ENCODE assay signal across 9 cellular contexts in genomic region chr12:121005346-121005815, GRCh38. TPM values are rescaled to one million over a fixed set of nuclear protein-coding genes. Genes with fewer than 3 reads are reported as not detected.
DNase-seq lines count a peak whose midpoint lies in the region; ATAC-seq and TF ChIP-seq lines count a peak whose summit lies in the region.
"Had no signal": no experiment of that assay in that cellular context is flagged by ENCODE, and none has a peak within 500 bp of the region (broad histone marks: within the 10 kb centered on the region; RNA-seq: fewer than 3 reads in every experiment).

No MANE protein-coding gene starts in this region.

- H3K4me1 Mint-ChIP-seq in Calu3 (ENCODE audit: low read depth, unreplicated experiment): peaks cover 31% of the 10 kb centered on the region

- H3K9me3 ChIP-seq in SU-DHL-6 (ENCODE audit: insufficient read depth, low read length): no peaks in the 10 kb centered on the region
- H3K9me3 ChIP-seq in body of pancreas: no peaks in the 10 kb centered on the region
- H3K9me3 ChIP-seq in upper lobe of right lung: no peaks in the 10 kb centered on the region
- H3K9me3 ChIP-seq: SJSA1 had no signal

- H3K9me2 ChIP-seq in SU-DHL-6 (replicated peaks; ENCODE audit: insufficient read depth, low read length): no peaks in the 10 kb centered on the region

- no peaks in the 10 kb centered on the region for H3F3A ChIP-seq in SU-DHL-6 (ENCODE audit: insufficient read depth)

- DNase-seq in Calu3 (peak; percentile 75), HuH-7 (ENCODE audit: low spot score) (peak; percentile 59), body of pancreas (peak; percentile 36 to 54 (median 48)), mesendoderm (peak; percentile 83), upper lobe of right lung (no peak), Right ventricle myocardium superior (no peak)

- no TSS peak for BruUV-seq in Calu3 (replicated peaks; lab: Mats Ljungman, UMichigan)

- 60 to 69% methylated on average over 5 to 8 of the region's 9 CpGs for WGBS in body of pancreas, 2 donors
- WGBS in mesendoderm (ENCODE audit: extremely low coverage, insufficient coverage, low lambda C conversion rate): no CpG with 5 or more reads among the region's 9 CpGs

- CTCF ChIA-PET in Calu3 (lab: Charles Lee): interaction anchor here (0.6 to 2.5 kb wide), 7 partner anchors 21 to 445 kb away, joined by 3 to 24 read pairs (median 5); partner anchors contain the start of gene HNF1A

- no peak overlapping the region for H4K8ac ChIP-seq in mesendoderm (ENCODE audit: low read depth, low read length)

- no peak overlapping the region for H3K56ac ChIP-seq in mesendoderm (ENCODE audit: low read length)

- H3K79me1 ChIP-seq in mesendoderm (ENCODE audit: low read length): no peaks in the 10 kb centered on the region

- no peaks in the 10 kb centered on the region for H4K20me1 ChIP-seq in SU-DHL-6 (ENCODE audit: low read depth, low read length)

- no peak overlapping the region for H3K4me3 Mint-ChIP-seq in Calu3 (ENCODE audit: low read depth, unreplicated experiment)

- no peak overlapping the region for H3K4me3 ChIP-seq in SU-DHL-6 (ENCODE audit: insufficient read depth, low read length, poor library complexity, severe bottlenecking)
- H3K4me3 ChIP-seq in body of pancreas: no peak overlapping the region
- H3K4me3 ChIP-seq in mesendoderm (ENCODE audit: low read length): no peak overlapping the region
- no peak overlapping the region for H3K4me3 ChIP-seq in upper lobe of right lung
- H3K4me3 ChIP-seq: SJSA1 had no signal

- no peak overlapping the region for H2AFZ ChIP-seq in SU-DHL-6 (ENCODE audit: low read depth, low read length, severe bottlenecking)

- H3K4me2 ChIP-seq in SU-DHL-6 (ENCODE audit: low read depth, low read length, poor library complexity, severe bottlenecking) (no peak overlapping the region), mesendoderm (ENCODE audit: low read length) (no peak overlapping the region)

- H3K23ac ChIP-seq in mesendoderm (ENCODE audit: low read length): no peak overlapping the region

- H3K27ac ChIP-seq in SU-DHL-6 (ENCODE audit: low read depth, low read length) (no peak overlapping the region), body of pancreas (no peak overlapping the region), mesendoderm (ENCODE audit: low read depth, low read length) (no peak overlapping the region), upper lobe of right lung (no peak overlapping the region)
- H3K27ac ChIP-seq: SJSA1 had no signal

- no peak overlapping the region for H2BK120ac ChIP-seq in mesendoderm (ENCODE audit: low read depth, low read length)

- ATAC-seq in body of pancreas (no peak), upper lobe of right lung (peak; percentile 66), Right ventricle myocardium superior (ENCODE audit: poor library complexity) (no peak), HG03280 (IDR thresholded peaks at IDR 0.05; ENCODE audit: unreplicated experiment) (no peak)

- TF ChIP-seq CTCF in Calu3 (IDR thresholded peaks at IDR 0.05; ENCODE audit: unreplicated experiment) (peak; percentile 75), SU-DHL-6 (IDR thresholded peaks at IDR 0.05; ENCODE audit: insufficient read depth, low read length, poor library complexity, severe bottlenecking) (peak; percentile 33), body of pancreas (IDR thresholded peaks at IDR 0.05) (peak; percentile 11 to 53 (median 36)), upper lobe of right lung (IDR thresholded peaks at IDR 0.05) (peak; percentile 43)

- no peak for TF ChIP-seq POLR2A in body of pancreas (IDR thresholded peaks at IDR 0.05)

- H3K79me2 ChIP-seq in SU-DHL-6 (ENCODE audit: insufficient read depth, low read length): no peaks in the 10 kb centered on the region
- no peaks in the 10 kb centered on the region for H3K79me2 ChIP-seq in mesendoderm (ENCODE audit: control insufficient read depth, insufficient read depth, low read length)

- H2BK5ac ChIP-seq in mesendoderm (ENCODE audit: low read length): no peak overlapping the region

- no peak overlapping the region for H2AK5ac ChIP-seq in mesendoderm (ENCODE audit: low read length)

- H3K27me3 ChIP-seq in SU-DHL-6 (ENCODE audit: low read length) (no peaks in the 10 kb centered on the region), body of pancreas (no peaks in the 10 kb centered on the region), mesendoderm (ENCODE audit: insufficient read depth, low read length, poor library complexity) (no peaks in the 10 kb centered on the region), upper lobe of right lung (no peaks in the 10 kb centered on the region)
- H3K27me3 ChIP-seq: SJSA1 had no signal

- intact Hi-C loops in Calu3 (cut with micrococcal nuclease; ENCODE audit: unreplicated experiment): loop anchor here (5.0 kb wide), 2 partner anchors 33 to 107 kb away; no protein-coding TSS in a partner anchor
- intact Hi-C loops in body of pancreas (cut with DNase I): no loop called here
- intact Hi-C loops in upper lobe of right lung (cut with DNase I): no loop called here
- intact Hi-C loops in Right ventricle myocardium superior (cut with DNase I): no loop called here

- 0 out of 2 replicates have a peak, but pooled peaks cover 2% of the 10 kb centered on the region for H3K36me3 ChIP-seq in SU-DHL-6 (ENCODE audit: low read length)
- H3K36me3 ChIP-seq in body of pancreas (replicated peaks in 1 of 2; ENCODE audit: insufficient read depth in 1 of 2, low read depth in 2 of 2): peaks cover 0 to 9% of the 10 kb centered on the region in 2 donors
- H3K36me3 ChIP-seq in mesendoderm (ENCODE audit: control insufficient read depth, insufficient read depth, low read length): peaks cover 8% of the 10 kb centered on the region
- peaks cover 69% of the 10 kb centered on the region for H3K36me3 ChIP-seq in upper lobe of right lung

- no peaks in the 10 kb centered on the region for H3K9me3 Mint-ChIP-seq in Calu3 (ENCODE audit: low read depth, unreplicated experiment)

- H3K4ac ChIP-seq in mesendoderm (ENCODE audit: low read depth, low read length): no peak overlapping the region

- H3K27me3 Mint-ChIP-seq in Calu3 (ENCODE audit: unreplicated experiment): no peaks in the 10 kb centered on the region

- H4K5ac ChIP-seq in mesendoderm (ENCODE audit: low read length): no peak overlapping the region

- H3K4me1 ChIP-seq in body of pancreas (peaks cover 7% of the 10 kb centered on the region), mesendoderm (ENCODE audit: control insufficient read depth, low read depth, low read length) (no peaks in the 10 kb centered on the region), upper lobe of right lung (no peaks in the 10 kb centered on the region)
- H3K4me1 ChIP-seq: SJSA1 had no signal

- peak overlapping the region; percentile 1 for H3K27ac Mint-ChIP-seq in Calu3 (ENCODE audit: unreplicated experiment)

- H3K36me3 Mint-ChIP-seq in Calu3 (ENCODE audit: insufficient read depth, unreplicated experiment): peaks cover 43% of the 10 kb centered on the region

- H3K18ac ChIP-seq in mesendoderm (ENCODE audit: low read length): no peak overlapping the region

- no peak overlapping the region for H2BK15ac ChIP-seq in mesendoderm (replicated peaks; ENCODE audit: low read depth)

- H3K9ac ChIP-seq in SU-DHL-6 (ENCODE audit: low read length): no peak overlapping the region
- no peak overlapping the region for H3K9ac ChIP-seq in mesendoderm (ENCODE audit: low read length)

RNA-seq across cellular contexts. Expression of gene C12orf43, which starts 10.9 kb away (rescaled TPM):
- 26.2 and 28.7 TPM in 2 replicates for total RNA-seq in Calu3 (2022)
- total RNA-seq in body of pancreas: 10 to 100 TPM in 1 of 2 donors, 1 to 10 TPM in 1; 6.7 to 11.5 TPM
- polyA plus RNA-seq in mesendoderm (2013, experiment 1 of 2): 21.3 TPM
- polyA plus RNA-seq in mesendoderm (2013, experiment 2 of 2): 21.8 TPM
- 15.5 TPM for total RNA-seq in upper lobe of right lung
- total RNA-seq in Right ventricle myocardium superior: 7.2 TPM

RNA-seq across cellular contexts. Expression of gene HNF1A, which starts 27.0 kb away (rescaled TPM):
- total RNA-seq in Calu3 (2022) (8.4 and 10.0 TPM in 2 replicates), body of pancreas (10 to 100 TPM; 11.9 to 13.2 TPM), upper lobe of right lung (not detected), Right ventricle myocardium superior (not detected)
- not detected for polyA plus RNA-seq in mesendoderm (2013, experiment 1 of 2)
- not detected for polyA plus RNA-seq in mesendoderm (2013, experiment 2 of 2)
- total RNA-seq: SJSA1 had no signal

RNA-seq across cellular contexts. Expression of gene OASL, which starts 33.7 kb away (rescaled TPM):
- 73.7 and 231 TPM in 2 replicates for total RNA-seq in Calu3 (2022)
- total RNA-seq in body of pancreas: 1 to 10 TPM in 1 of 2 donors, under 1 TPM in 1; 0.78 to 1.3 TPM
- not detected for polyA plus RNA-seq in mesendoderm (2013, experiment 1 of 2)
- polyA plus RNA-seq in mesendoderm (2013, experiment 2 of 2): not detected
- 12.7 TPM for total RNA-seq in upper lobe of right lung
- total RNA-seq in Right ventricle myocardium superior: 0.35 TPM
- total RNA-seq: SJSA1 had no signal

Comparison
In these comparisons a context has a peak if more than half of its experiments do, and no peak if none do; other contexts are left out.
1. DNase-seq: peak in Calu3 (single experiment), HuH-7 (single experiment), body of pancreas (4 of 4) and mesendoderm (single experiment); none in upper lobe of right lung (single experiment) and Right ventricle myocardium superior (single experiment).
2. Peak in every context shown above with its lines, with median percentiles within 50 percentile points of each other: CTCF ChIP-seq.